1 cellular context compared by ENCODE assay signal in genomic region chr9:116007824-116008223, GRCh38.
TF ChIP-seq lines count a peak whose summit lies in the region.

No MANE protein-coding gene starts in this region.

TF ChIP-seq in HCT116, 20 proteins besides CTCF, POLR2A, EP300 and RAD21 (continued from another document):
- TF ChIP-seq CEBPB (IDR thresholded peaks at IDR 0.05; ENCODE audit: low read depth) (no peak), EGR1 (IDR thresholded peaks at IDR 0.05; ENCODE audit: low read depth) (no peak), YY1 (IDR thresholded peaks at IDR 0.05; ENCODE audit: extremely low read depth, insufficient replicate concordance, low read depth, low read length) (no peak), ELF1 (IDR thresholded peaks at IDR 0.05; ENCODE audit: borderline replicate concordance, low read depth) (no peak), FOSL1 (IDR thresholded peaks at IDR 0.05; ENCODE audit: low read depth) (no peak), ZFX (IDR thresholded peaks at IDR 0.05) (no peak)
